ENCODE assay signal across 8 cellular contexts in the genomic region with DNA sequence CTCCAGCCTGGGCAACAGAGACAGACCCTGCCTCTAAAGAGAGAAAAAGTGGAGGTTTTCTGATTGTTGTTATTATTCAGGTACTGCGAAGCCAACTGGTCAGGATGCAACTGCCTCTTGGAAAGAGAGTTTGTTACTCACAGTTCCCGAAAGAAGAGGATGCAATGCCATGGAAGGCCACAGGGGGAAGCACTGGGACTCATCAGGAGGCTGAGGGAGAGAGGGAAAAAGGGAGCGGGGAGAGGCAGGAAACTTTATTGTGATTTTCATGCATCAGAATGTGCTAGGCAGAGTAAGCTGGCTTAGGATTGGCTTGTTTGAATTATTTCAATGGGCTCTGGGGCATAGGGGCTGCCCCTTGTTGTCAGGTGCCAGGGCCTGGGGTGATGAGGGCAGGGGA. TPM values are rescaled to one million over a fixed set of nuclear protein-coding genes. Genes with fewer than 3 reads are reported as not detected.
DNase-seq lines count a peak whose midpoint lies in the region; ATAC-seq, FAIRE-seq and TF ChIP-seq lines count a peak whose summit lies in the region.

No MANE protein-coding gene starts in this region.

- DNase-seq in heart left ventricle, result no peak
- DNase-seq in right atrium auricular region (ENCODE audit: low spot score), result no peak
- DNase-seq in PC-3, result peak; percentile 58
- no peak for DNase-seq in foreskin keratinocyte
- peak; percentile 36 for DNase-seq in transverse colon
- DNase-seq in GM12891 (ENCODE audit: insufficient read length, low spot score), result no peak
- no peak for DNase-seq in NCI-H1092 (lab: John Stamatoyannopoulos, UW)
- DNase-seq in mucosa of gallbladder (ENCODE audit: low spot score), result no peak

- no peak overlapping the region for H3K9ac ChIP-seq in PC-3 (ENCODE audit: low read length)

- POLR2A ChIA-PET in PC-3 (lab: Charles Lee; ENCODE audit: unreplicated experiment), result no interaction called here

- no peak overlapping the region for H3K27ac ChIP-seq in heart left ventricle
- H3K27ac ChIP-seq in right atrium auricular region, result no peak overlapping the region
- H3K27ac ChIP-seq in PC-3 (ENCODE audit: low read length), result no peak overlapping the region
- H3K27ac ChIP-seq in foreskin keratinocyte, result no peak overlapping the region
- no peak overlapping the region for H3K27ac ChIP-seq in transverse colon

- peaks cover 0 to 5% (median 0%) of the 10 kb centered on the region in 12 donors for H3K9me3 ChIP-seq in heart left ventricle
- no peaks in the 10 kb centered on the region for H3K9me3 ChIP-seq in right atrium auricular region
- no peaks in the 10 kb centered on the region for H3K9me3 ChIP-seq in PC-3 (ENCODE audit: low read length)
- H3K9me3 ChIP-seq in transverse colon, result no peaks in the 10 kb centered on the region

- H3K4me3 ChIP-seq in heart left ventricle (no peak overlapping the region), right atrium auricular region (no peak overlapping the region), PC-3 (ENCODE audit: low read length) (no peak overlapping the region), transverse colon (no peak overlapping the region)

- no peak overlapping the region for H2AFZ ChIP-seq in PC-3 (ENCODE audit: low read length)

- TF ChIP-seq EP300 in transverse colon (IDR thresholded peaks at IDR 0.05; ENCODE audit: low read depth), result no peak

- TF ChIP-seq POLR2A in heart left ventricle (IDR thresholded peaks at IDR 0.05) (no peak), transverse colon (IDR thresholded peaks at IDR 0.05) (no peak), GM12891 (IDR thresholded peaks at IDR 0.05; ENCODE audit: low read depth, low read length) (no peak)

- H3K27me3 ChIP-seq in heart left ventricle (no peaks in the 10 kb centered on the region), right atrium auricular region (no peaks in the 10 kb centered on the region), PC-3 (ENCODE audit: low read length) (no peaks in the 10 kb centered on the region), foreskin keratinocyte (no peaks in the 10 kb centered on the region), transverse colon (no peaks in the 10 kb centered on the region)

- no peaks in the 10 kb centered on the region for H4K20me1 ChIP-seq in PC-3 (ENCODE audit: low read length)

- no peaks in the 10 kb centered on the region for H3F3A ChIP-seq in PC-3 (ENCODE audit: low read length, unreplicated experiment)

- H3K4me1 ChIP-seq in heart left ventricle (peaks cover 0 to 43% (median 11%) of the 10 kb centered on the region in 12 donors), right atrium auricular region (peaks cover 0 to 17% of the 10 kb centered on the region in 2 donors), PC-3 (ENCODE audit: insufficient read depth, low read length) (peaks cover 10% of the 10 kb centered on the region), foreskin keratinocyte (no peaks in the 10 kb centered on the region), transverse colon (peaks cover 11 to 16% (median 14%) of the 10 kb centered on the region in 4 donors)

- no peak for ATAC-seq in heart left ventricle
- no peak for ATAC-seq in PC-3
- no peak for ATAC-seq in foreskin keratinocyte

- in situ Hi-C loops in transverse colon (cut with MboI; ENCODE audit: low pct_ligation_motif_present in 1 of 4, low pct_unique_long_range_greater_than_20kb in 1 of 4, low sequenced_read_pairs in 3 of 4), result no loop called here

- WGBS in heart left ventricle, 4 donors, result 64 to 97% (median 78%) methylated on average over 3 of the region's 3 CpGs
- WGBS in transverse colon (ENCODE audit: low coverage in 1 of 2), 2 donors, result 82% methylated on average over 3 of the region's 3 CpGs; no CpG with 5 or more reads in 1 of the 2 donors

- no TSS peak for BruUV-seq in PC-3 (replicated peaks; lab: Mats Ljungman, UMichigan)

- H3K79me2 ChIP-seq in PC-3 (ENCODE audit: low read length), result peaks cover 37% of the 10 kb centered on the region

- no peak for FAIRE-seq in GM12891 (lab: Jason Lieb, UNC)

- CTCF ChIA-PET in PC-3 (lab: Charles Lee), result no interaction called here

- H3K4me2 ChIP-seq in PC-3 (ENCODE audit: low read length), result no peak overlapping the region

- TF ChIP-seq CTCF in heart left ventricle (IDR thresholded peaks at IDR 0.05) (peak in 10 of 12 donors; percentile 18 to 52 (median 40)), right atrium auricular region (IDR thresholded peaks at IDR 0.05) (peak in 1 of 2 donors; percentile 49), PC-3 (conservative IDR thresholded peaks at IDR 0.05; ENCODE audit: low read depth, low read length) (peak; percentile 61), foreskin keratinocyte (conservative IDR thresholded peaks at IDR 0.05) (peak; percentile 64), transverse colon (IDR thresholded peaks at IDR 0.05) (peak in 4 of 5 experiments; percentile 29 to 49 (median 34))

- intact Hi-C loops in heart left ventricle (cut with DNase I), result no loop called here
- intact Hi-C loops in PC-3 (cut with micrococcal nuclease), result no loop called here
- intact Hi-C loops in transverse colon (cut with DNase I; ENCODE audit: low total_unique reads), result no loop called here

- H3K36me3 ChIP-seq in heart left ventricle, result peaks cover 0 to 64% (median 31%) of the 10 kb centered on the region in 9 donors
- peaks cover 27% of the 10 kb centered on the region for H3K36me3 ChIP-seq in right atrium auricular region
- H3K36me3 ChIP-seq in PC-3 (ENCODE audit: low read depth, low read length), result peaks cover 20% of the 10 kb centered on the region
- peaks cover 0 to 15% (median 6%) of the 10 kb centered on the region in 4 donors for H3K36me3 ChIP-seq in transverse colon

- H3K9me2 ChIP-seq in PC-3 (replicated peaks; ENCODE audit: low read length), result no peaks in the 10 kb centered on the region

TF ChIP-seq in GM12891, 5 proteins besides CTCF, POLR2A, EP300 and RAD21:
- TF ChIP-seq POLR2AphosphoS5 (IDR thresholded peaks at IDR 0.05; ENCODE audit: low read depth, low read length), result no peak
- TF ChIP-seq TAF1 (IDR thresholded peaks at IDR 0.05; ENCODE audit: low read depth, low read length), result no peak
- TF ChIP-seq PAX5 (IDR thresholded peaks at IDR 0.05; ENCODE audit: insufficient read depth, low read length, severe bottlenecking), result no peak
- no peak for TF ChIP-seq SPI1 (IDR thresholded peaks at IDR 0.05; ENCODE audit: low read depth, low read length)
- no peak for TF ChIP-seq POU2F2 (IDR thresholded peaks at IDR 0.05; ENCODE audit: low read depth, low read length)

RNA-seq across cellular contexts. Expression of a gene that starts 27.6 kb away (rescaled TPM):
- 10 to 100 TPM; 24.2 to 89.4 (median 31.3) TPM for total RNA-seq in heart left ventricle
- polyA plus RNA-seq in heart left ventricle, result 10 to 100 TPM; 26.9 to 39.6 TPM
- total RNA-seq in right atrium auricular region, result 10 to 100 TPM; 25.4 to 40.8 TPM
- total RNA-seq in PC-3 (2014; rRNA removed), result 68.3 and 76.1 TPM in 2 replicates
- total RNA-seq in foreskin keratinocyte, result 41.3 and 48.6 TPM in 2 replicates
- 29.1 and 32.6 TPM in 2 replicates for polyA plus RNA-seq in foreskin keratinocyte
- total RNA-seq in transverse colon, result 100 to 1,000 TPM; 102 to 246 (median 151) TPM
- 134 TPM for polyA plus RNA-seq in GM12891 (2012; ENCODE audit: low read depth, missing spikeins)
- total RNA-seq in mucosa of gallbladder, result 75.0 TPM

RNA-seq across cellular contexts. Expression of a gene that starts 27.9 kb away (rescaled TPM):
- total RNA-seq in heart left ventricle (1 to 10 TPM; 2.1 to 9.2 (median 4.7) TPM), right atrium auricular region (1 to 10 TPM; 2.5 to 5.0 TPM), PC-3 (2014; rRNA removed) (19.1 and 21.3 TPM in 2 replicates), foreskin keratinocyte (15.6 and 18.1 TPM in 2 replicates), transverse colon (10 to 100 TPM in 2 of 4 donors, 1 to 10 TPM in 2; 4.4 to 13.8 (median 10.3) TPM), mucosa of gallbladder (10.8 TPM)
- polyA plus RNA-seq in heart left ventricle (1 to 10 TPM; 4.2 to 5.1 TPM), foreskin keratinocyte (18.7 and 20.6 TPM in 2 replicates)
- 23.1 TPM for polyA plus RNA-seq in GM12891 (2012; ENCODE audit: low read depth, missing spikeins)

Comparison
In these comparisons a context has a peak if more than half of its experiments do, and no peak if none do; other contexts are left out.
1. DNase-seq: peak in PC-3 (single experiment) and transverse colon (single experiment); none in heart left ventricle (0 of 5), right atrium auricular region (single experiment), foreskin keratinocyte (0 of 2), GM12891 (single experiment), NCI-H1092 (single experiment) and mucosa of gallbladder (single experiment).